In the genomic region with DNA sequence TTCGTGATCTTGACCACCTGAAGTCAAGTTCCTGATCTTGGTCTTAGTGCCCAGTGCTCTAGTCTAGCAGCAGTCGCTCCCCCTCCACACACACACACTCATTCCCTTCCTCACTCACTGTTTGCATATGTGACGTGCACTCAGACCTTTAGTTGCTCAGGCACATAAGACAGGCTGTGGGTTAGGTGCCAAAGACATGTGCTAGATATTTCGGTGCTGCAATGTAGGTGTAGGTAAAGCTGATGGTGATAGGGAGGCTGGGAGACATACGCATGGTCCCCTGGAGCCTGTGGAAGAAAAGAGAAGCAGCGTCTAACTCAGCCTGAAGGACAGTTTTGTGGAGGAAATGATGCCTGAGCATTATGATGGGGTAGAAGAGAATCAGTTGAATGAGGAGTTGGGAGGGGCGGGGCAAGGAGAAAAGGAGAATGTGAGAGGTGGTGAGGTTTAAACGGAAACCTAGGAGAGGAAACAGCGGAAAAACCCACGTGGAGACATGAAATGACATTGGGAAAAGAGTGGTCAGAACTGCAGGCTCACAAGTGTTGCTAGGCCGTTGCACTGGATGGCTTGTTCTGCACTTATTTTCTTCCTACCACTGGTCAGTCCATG, we compare ENCODE assay signal across 12 cellular contexts. TPM values are rescaled to one million over a fixed set of nuclear protein-coding genes. Genes with fewer than 3 reads are reported as not detected.
A peak's percentile ranks its signal among the peaks of the same experiment; 100 is the strongest.
DNase-seq lines count a peak whose midpoint lies in the region; ATAC-seq, FAIRE-seq and TF ChIP-seq lines count a peak whose summit lies in the region.
"Had no signal": no experiment of that assay in that cellular context is flagged by ENCODE, and none has a peak within 500 bp of the region (broad histone marks: within the 10 kb centered on the region; RNA-seq: fewer than 3 reads in every experiment).

No MANE protein-coding gene starts in this region.

- POLR2A ChIA-PET in CD4-positive, alpha-beta T cell (lab: Charles Lee), result interaction anchor here (0.6 to 1.0 kb wide), 2 partner anchors 48 to 96 kb away, joined by 3 read pairs; no protein-coding TSS in a partner anchor
- POLR2A ChIA-PET in activated CD4-positive, alpha-beta memory T cell treated with anti-CD3 and anti-CD28 coated beads for 36 hours (lab: Charles Lee), result interaction anchor here (1.0 kb wide), 1 partner anchor 37 kb away, joined by 4 read pairs; no protein-coding TSS in a partner anchor

- peaks cover 0 to 12% (median 0%) of the 10 kb centered on the region in 9 donors for H3K36me3 ChIP-seq in heart left ventricle

- H3K27ac ChIP-seq in CD4-positive, alpha-beta T cell (ENCODE audit: low read depth, low read length), result peak overlapping the region; percentile 38
- H3K27ac ChIP-seq in heart left ventricle, result peak overlapping the region in 1 of 12 donors; percentile 54

- intact Hi-C loops in CD4-positive, alpha-beta T cell (cut with DNase I, micrococcal nuclease), result loop anchor here (2.0 to 5.0 kb wide), 3 partner anchors 14 to 36 kb away; no protein-coding TSS in a partner anchor
- intact Hi-C loops in activated CD4-positive, alpha-beta memory T cell treated with anti-CD3 and anti-CD28 coated beads for 36 hours (cut with micrococcal nuclease), result loop anchor here (1.0 to 5.0 kb wide), 7 partner anchors 14 to 516 kb away; a partner anchor contains a TSS
- intact Hi-C loops in heart left ventricle (cut with DNase I), result loop anchor here in 5 of 10 donors (5.0 to 10.0 kb wide), 5 partner anchors 46 to 99 kb away; no protein-coding TSS in a partner anchor

- WGBS in heart left ventricle, 4 donors, result 87 to 90% (median 88%) methylated on average over 11 of the region's 11 CpGs

- no peaks in the 10 kb centered on the region for H3K9me3 ChIP-seq in CD4-positive, alpha-beta T cell (ENCODE audit: control insufficient read depth, low read length)
- H3K9me3 ChIP-seq in heart left ventricle, result no peaks in the 10 kb centered on the region
- H3K9me3 ChIP-seq: Caco-2 had no signal

- peaks cover 0 to 83% (median 6%) of the 10 kb centered on the region in 12 donors for H3K4me1 ChIP-seq in heart left ventricle
- H3K4me1 ChIP-seq: Caco-2 had no signal

- TF ChIP-seq POLR2A in GM12891 (IDR thresholded peaks at IDR 0.05; ENCODE audit: low read depth, low read length) (peak; percentile 30; the same call in 1 of the 2 replicates), heart left ventricle (IDR thresholded peaks at IDR 0.05) (no peak)

- H3K4me3 Mint-ChIP-seq in CD4-positive, alpha-beta T cell, result peak overlapping the region; percentile 74
- H3K4me3 Mint-ChIP-seq in activated CD4-positive, alpha-beta memory T cell treated with anti-CD3 and anti-CD28 coated beads for 36 hours, result peak overlapping the region; percentile 66
- H3K4me3 Mint-ChIP-seq: nephron progenitor cell had no signal

- peak; percentile 79 for FAIRE-seq in GM12891 (lab: Jason Lieb, UNC)

- TF ChIP-seq CTCF in CD4-positive, alpha-beta T cell (IDR thresholded peaks at IDR 0.05), result no peak
- TF ChIP-seq CTCF in heart left ventricle (IDR thresholded peaks at IDR 0.05), result no peak

- ATAC-seq in CD4-positive, alpha-beta T cell (ENCODE audit: poor library complexity), result no peak
- ATAC-seq in heart left ventricle, result no peak
- ATAC-seq: left cardiac atrium, sciatic nerve had no signal

- no peaks in the 10 kb centered on the region for H3K27me3 Mint-ChIP-seq in CD4-positive, alpha-beta T cell
- H3K27me3 Mint-ChIP-seq in activated CD4-positive, alpha-beta memory T cell treated with anti-CD3 and anti-CD28 coated beads for 36 hours, result no peaks in the 10 kb centered on the region

- no peak overlapping the region for H3K4me3 ChIP-seq in heart left ventricle

- H3K4me1 Mint-ChIP-seq in CD4-positive, alpha-beta T cell (ENCODE audit: low read depth), result peaks cover 83% of the 10 kb centered on the region
- H3K4me1 Mint-ChIP-seq in activated CD4-positive, alpha-beta memory T cell treated with anti-CD3 and anti-CD28 coated beads for 36 hours (ENCODE audit: low read depth), result peaks cover 74% of the 10 kb centered on the region

- peaks cover 66% of the 10 kb centered on the region for H3K36me3 Mint-ChIP-seq in CD4-positive, alpha-beta T cell (ENCODE audit: low read depth)
- peaks cover 27% of the 10 kb centered on the region for H3K36me3 Mint-ChIP-seq in activated CD4-positive, alpha-beta memory T cell treated with anti-CD3 and anti-CD28 coated beads for 36 hours

- no peaks in the 10 kb centered on the region for H3K9me3 Mint-ChIP-seq in CD4-positive, alpha-beta T cell
- H3K9me3 Mint-ChIP-seq in activated CD4-positive, alpha-beta memory T cell treated with anti-CD3 and anti-CD28 coated beads for 36 hours, result no peaks in the 10 kb centered on the region
- H3K9me3 Mint-ChIP-seq: nephron progenitor cell had no signal

- peak overlapping the region; percentile 86 for H3K27ac Mint-ChIP-seq in CD4-positive, alpha-beta T cell
- peak overlapping the region; percentile 89 for H3K27ac Mint-ChIP-seq in activated CD4-positive, alpha-beta memory T cell treated with anti-CD3 and anti-CD28 coated beads for 36 hours
- H3K27ac Mint-ChIP-seq: nephron progenitor cell had no signal

- CTCF ChIA-PET in CD4-positive, alpha-beta T cell (lab: Charles Lee), result interaction anchor here (1.8 kb wide), 1 partner anchor 58 kb away, joined by 6 read pairs; no protein-coding TSS in a partner anchor
- CTCF ChIA-PET in activated CD4-positive, alpha-beta memory T cell treated with anti-CD3 and anti-CD28 coated beads for 36 hours (lab: Charles Lee), result no interaction called here

- no peaks in the 10 kb centered on the region for H3K27me3 ChIP-seq in CD4-positive, alpha-beta T cell (ENCODE audit: control insufficient read depth, insufficient read depth, low read length)
- H3K27me3 ChIP-seq in heart left ventricle, result no peaks in the 10 kb centered on the region

- DNase-seq in CD4-positive, alpha-beta T cell, result no peak
- DNase-seq in GM12891 (ENCODE audit: insufficient read length, low spot score) (no peak), islet precursor cell (peak; percentile 37), SIG-M5 treated with dmso at 0.1 percent for 504 hours (lab: John Stamatoyannopoulos, UW; ENCODE audit: unreplicated experiment) (no peak), heart left ventricle (no peak)
- peak; percentile 65 for DNase-seq in activated CD4-positive, alpha-beta memory T cell treated with anti-CD3 and anti-CD28 coated beads for 36 hours
- no peak for DNase-seq in NK-92 treated with Interleukin-12 subunit alpha and Interleukin-12 subunit beta, amount 100 ng/mL, for 24 hours (lab: John Stamatoyannopoulos, UW)
- DNase-seq: Caco-2, left cardiac atrium, NCI-H1694 treated with DMSO at 0.1 percent for 48 hours, nephron progenitor cell had no signal

TF ChIP-seq in GM12891, 5 proteins besides CTCF, POLR2A, EP300 and RAD21:
- TF ChIP-seq POU2F2 (IDR thresholded peaks at IDR 0.05; ENCODE audit: low read depth, low read length), result no peak
- no peak for TF ChIP-seq PAX5 (IDR thresholded peaks at IDR 0.05; ENCODE audit: insufficient read depth, low read length, severe bottlenecking)
- TF ChIP-seq TAF1 (IDR thresholded peaks at IDR 0.05; ENCODE audit: low read depth, low read length), result no peak
- TF ChIP-seq POLR2AphosphoS5 (IDR thresholded peaks at IDR 0.05; ENCODE audit: low read depth, low read length), result no peak; the same call in 1 of the 2 replicates
- TF ChIP-seq SPI1 (IDR thresholded peaks at IDR 0.05; ENCODE audit: low read depth, low read length), result no peak

RNA-seq across cellular contexts. Expression of a gene that starts 3.9 kb away (rescaled TPM):
- 10 to 100 TPM; 82.6 to 91.8 TPM for total RNA-seq in CD4-positive, alpha-beta T cell
- polyA plus RNA-seq in GM12891 (2012; ENCODE audit: low read depth, missing spikeins), result 62.5 TPM
- 10 to 100 TPM; 48.9 to 49.0 TPM for total RNA-seq in activated CD4-positive, alpha-beta memory T cell treated with anti-CD3 and anti-CD28 coated beads for 36 hours
- total RNA-seq in heart left ventricle, result 10 to 100 TPM in 1 of 9 donors, 1 to 10 TPM in 8; 2.7 to 12.8 (median 4.8) TPM
- polyA plus RNA-seq in heart left ventricle, result 1 to 10 TPM; 2.3 to 3.0 TPM

Comparison
In these comparisons a context has a peak if more than half of its experiments do, and no peak if none do; other contexts are left out.
1. DNase-seq: peak in activated CD4-positive, alpha-beta memory T cell treated with anti-CD3 and anti-CD28 coated beads for 36 hours (single experiment) and islet precursor cell (single experiment); none in CD4-positive, alpha-beta T cell (0 of 10), GM12891 (single experiment), SIG-M5 treated with dmso at 0.1 percent for 504 hours (single experiment), heart left ventricle (0 of 5) and NK-92 treated with Interleukin-12 subunit alpha and Interleukin-12 subunit beta, amount 100 ng/mL, for 24 hours (single experiment).